8 cellular contexts compared by ENCODE assay signal in the genomic region with DNA sequence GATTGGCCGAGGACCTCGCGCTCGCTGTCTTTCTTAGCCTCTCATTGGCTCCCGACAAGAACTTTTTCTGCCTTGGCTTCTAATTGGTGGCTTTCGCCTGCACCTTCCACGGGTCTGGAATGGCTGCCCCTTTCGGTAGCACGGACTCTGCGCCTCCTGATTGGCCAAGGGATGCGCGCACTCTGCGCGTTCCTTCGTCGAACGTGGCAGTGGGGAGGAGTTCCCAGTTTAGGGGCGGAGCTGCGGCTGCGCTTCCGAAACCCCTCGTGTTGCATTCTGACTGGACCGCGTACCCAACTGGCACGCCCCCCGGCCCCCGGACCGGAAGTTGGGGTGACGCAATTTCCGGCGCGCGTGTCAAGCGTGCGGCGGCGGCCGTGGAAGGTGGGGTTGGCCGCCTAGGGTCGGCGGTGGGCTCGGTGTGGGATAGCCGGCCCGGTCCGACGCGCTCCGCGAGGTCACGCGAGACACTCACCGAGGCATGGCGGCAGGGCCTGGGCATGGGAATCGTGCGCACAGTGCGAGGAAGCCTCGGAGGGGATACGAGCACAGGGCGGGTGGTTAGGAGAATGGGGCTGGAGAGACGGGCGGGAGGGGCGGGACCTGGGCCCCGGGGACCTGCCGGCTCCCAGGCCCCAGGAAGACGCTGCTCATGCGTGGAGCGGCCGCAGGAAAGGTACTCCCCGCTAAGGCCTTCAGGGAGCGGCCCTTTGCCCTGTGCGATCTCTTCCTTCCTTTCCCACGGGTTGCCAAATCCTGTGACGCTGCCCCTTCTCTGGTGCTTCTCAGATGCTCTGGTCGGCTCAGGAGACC. TPM values are rescaled to one million over a fixed set of nuclear protein-coding genes. Genes with fewer than 3 reads are reported as not detected.
DNase-seq lines count a peak whose midpoint lies in the region; ATAC-seq and TF ChIP-seq lines count a peak whose summit lies in the region.

No MANE protein-coding gene starts in this region.

- no peaks in the 10 kb centered on the region for H3K9me3 ChIP-seq in right atrium auricular region
- H3K9me3 ChIP-seq in prostate gland: no peaks in the 10 kb centered on the region

- ATAC-seq in GM18502 (IDR thresholded peaks at IDR 0.05; ENCODE audit: poor library complexity, unreplicated experiment) (peak; percentile 78), HG02943 (IDR thresholded peaks at IDR 0.05; ENCODE audit: low read depth, unreplicated experiment) (peak; percentile 75)

- H3K4me1 ChIP-seq in right atrium auricular region (peaks cover 0 to 46% of the 10 kb centered on the region in 2 donors), prostate gland (replicated peaks) (peaks cover 16% of the 10 kb centered on the region), urinary bladder (ENCODE audit: insufficient read depth) (no peaks in the 10 kb centered on the region)

- under 1% methylated on average over 74 of the region's 74 CpGs for WGBS in prostate gland
- WGBS in urinary bladder: under 1% methylated on average over 74 of the region's 74 CpGs

- no peak for TF ChIP-seq CTCF in right atrium auricular region (IDR thresholded peaks at IDR 0.05)
- TF ChIP-seq CTCF in prostate gland (IDR thresholded peaks at IDR 0.05): peak in 2 of 4 experiments; percentile 22 to 54

- TF ChIP-seq POLR2A in prostate gland (IDR thresholded peaks at IDR 0.05): peak; percentile 96

- H3K36me3 ChIP-seq in right atrium auricular region (peaks cover 30% of the 10 kb centered on the region), prostate gland (no peaks in the 10 kb centered on the region), urinary bladder (ENCODE audit: insufficient read depth) (no peaks in the 10 kb centered on the region)

- peak overlapping the region; percentile 65 to 86 for H3K4me3 ChIP-seq in right atrium auricular region
- H3K4me3 ChIP-seq in prostate gland: peak overlapping the region; percentile 62 to 76
- H3K4me3 ChIP-seq in urinary bladder (ENCODE audit: low read depth, low read length): peak overlapping the region; percentile 64

- no peaks in the 10 kb centered on the region for H3K27me3 ChIP-seq in right atrium auricular region
- H3K27me3 ChIP-seq in prostate gland (replicated peaks; ENCODE audit: insufficient read depth): no peaks in the 10 kb centered on the region

- peak overlapping the region; percentile 96 to 99 for H3K27ac ChIP-seq in right atrium auricular region
- H3K27ac ChIP-seq in prostate gland: peak overlapping the region; percentile 91
- peak overlapping the region; percentile 98 for H3K27ac ChIP-seq in urinary bladder (ENCODE audit: low read depth)

- intact Hi-C loops in prostate gland (cut with DNase I): loop anchor here (1.0 kb wide), 1 partner anchor 10 kb away; a partner anchor contains a TSS

- DNase-seq in NCI-H187 (lab: John Stamatoyannopoulos, UW) (peak; percentile 97 to 100), T-helper 2 cell (peak; percentile 97 to 100 (median 99)), anterior cingulate cortex (lab: John Stamatoyannopoulos, UW) (peak; percentile 92 to 100 (median 100)), right atrium auricular region (ENCODE audit: low spot score) (peak; percentile 84), prostate gland (ENCODE audit: low spot score) (peak; percentile 100)

RNA-seq across cellular contexts. Expression of a gene that starts 0.6 kb away (rescaled TPM):
- total RNA-seq in right atrium auricular region (100 to 1,000 TPM; 321 to 426 TPM), prostate gland (1,000 to 10,000 TPM in 1 of 2 donors, 100 to 1,000 TPM in 1; 509 to 2,101 TPM), urinary bladder (262 TPM)
- 367 TPM for polyA plus RNA-seq in urinary bladder

RNA-seq across cellular contexts. Expression of a gene that starts 10.2 kb away (rescaled TPM):
- total RNA-seq in right atrium auricular region (100 to 1,000 TPM in 1 of 2 donors, 10 to 100 TPM in 1; 59.4 to 145 TPM), prostate gland (100 to 1,000 TPM; 193 to 274 TPM), urinary bladder (31.0 TPM)
- 277 TPM for polyA plus RNA-seq in urinary bladder

RNA-seq across cellular contexts. Expression of a gene that starts 26.1 kb away (rescaled TPM):
- total RNA-seq in right atrium auricular region (not detected), prostate gland (1 to 10 TPM in 1 of 2 donors, not detected in 1; 1.6 TPM), urinary bladder (not detected)
- polyA plus RNA-seq in urinary bladder: not detected

RNA-seq across cellular contexts. Expression of a gene that starts 27.9 kb away (rescaled TPM):
- total RNA-seq in right atrium auricular region: 100 to 1,000 TPM in 1 of 2 donors, 10 to 100 TPM in 1; 91.3 to 108 TPM
- total RNA-seq in prostate gland: 100 to 1,000 TPM in 1 of 2 donors, 10 to 100 TPM in 1; 83.6 to 150 TPM
- 43.8 TPM for total RNA-seq in urinary bladder
- 190 TPM for polyA plus RNA-seq in urinary bladder

RNA-seq across cellular contexts. Expression of a gene that starts 30.4 kb away (rescaled TPM):
- 10 to 100 TPM; 24.3 to 35.9 TPM for total RNA-seq in right atrium auricular region
- 100 to 1,000 TPM in 1 of 2 donors, 10 to 100 TPM in 1; 83.9 to 108 TPM for total RNA-seq in prostate gland
- total RNA-seq in urinary bladder: 51.3 TPM
- 47.6 TPM for polyA plus RNA-seq in urinary bladder

Comparison
In these comparisons a context has a peak if more than half of its experiments do, and no peak if none do; other contexts are left out.
1. Peak in every context shown above with its lines: DNase-seq, ATAC-seq, H3K4me3 ChIP-seq and H3K27ac ChIP-seq.